ENCODE assay signal across 9 cellular contexts in genomic region chr1:84433253-84434080, GRCh38. TPM values are rescaled to one million over a fixed set of nuclear protein-coding genes. Genes with fewer than 3 reads are reported as not detected.
DNase-seq lines count a peak whose midpoint lies in the region; ATAC-seq and TF ChIP-seq lines count a peak whose summit lies in the region.
"Had no signal": no experiment of that assay in that cellular context is flagged by ENCODE, and none has a peak within 500 bp of the region (broad histone marks: within the 10 kb centered on the region; RNA-seq: fewer than 3 reads in every experiment).

No MANE protein-coding gene starts in this region.

- WGBS in ectodermal cell, 2 experiments, result 58 to 63% methylated on average over 10 to 11 of the region's 11 CpGs

- no peaks in the 10 kb centered on the region for H3K9me3 ChIP-seq in ectodermal cell (ENCODE audit: control insufficient read depth, low read length)

- no peaks in the 10 kb centered on the region for H3K27me3 Mint-ChIP-seq in activated B cell treated with CpG ODN at 0.5 μM for 24 hours

- no peaks in the 10 kb centered on the region for H3K36me3 Mint-ChIP-seq in activated B cell treated with CpG ODN at 0.5 μM for 24 hours (ENCODE audit: low read depth)

- peak overlapping the region; percentile 32 for H3K27ac ChIP-seq in ectodermal cell (ENCODE audit: insufficient read depth, low read depth, low read length, poor library complexity, severe bottlenecking)

- H3K4me3 ChIP-seq in ectodermal cell (ENCODE audit: insufficient read depth, low read depth, low read length), result no peak overlapping the region

- peak overlapping the region; percentile 15 for H3K27ac Mint-ChIP-seq in activated B cell treated with CpG ODN at 0.5 μM for 24 hours

- DNase-seq in activated gamma-delta T cell treated with Interleukin-2 at 50 U/mL for 16 hours (peak; percentile 55), activated gamma-delta T cell (lab: John Stamatoyannopoulos, UW) (no peak), NCI-H345 (lab: John Stamatoyannopoulos, UW) (peak; percentile 87), activated B cell treated with CpG ODN at 0.5 μM for 24 hours (no peak), lung microvascular endothelial cell (ENCODE audit: low read depth in 2 of 2) (peak; percentile 84 to 89)
- DNase-seq in stimulated activated naive CD4-positive, alpha-beta T cell (lab: John Stamatoyannopoulos, UW), result peak in 5 of 6 experiments; percentile 36 to 80 (median 66)

- no peaks in the 10 kb centered on the region for H3K36me3 ChIP-seq in ectodermal cell (ENCODE audit: control insufficient read depth, insufficient read depth, low read length)

- peaks cover 4% of the 10 kb centered on the region for H3K4me1 ChIP-seq in ectodermal cell (ENCODE audit: control insufficient read depth, insufficient read depth, low read length)

- POLR2A ChIA-PET in activated B cell treated with CpG ODN at 0.5 μM for 24 hours (lab: Charles Lee), result interaction anchor here (0.9 to 2.3 kb wide), 2 partner anchors 141 to 289 kb away, joined by 3 to 6 read pairs; partner anchors contain the start of genes CTBS and PRKACB

- peak; percentile 57 for ATAC-seq in HG03108 (IDR thresholded peaks at IDR 0.05; ENCODE audit: unreplicated experiment)
- ATAC-seq in activated B cell treated with CpG ODN at 0.5 μM for 24 hours (ENCODE audit: low read depth), result peak; percentile 59

- H3K27me3 ChIP-seq in ectodermal cell (ENCODE audit: control insufficient read depth, insufficient read depth, low read length, poor library complexity, severe bottlenecking), result no peaks in the 10 kb centered on the region

- H3K4me3 Mint-ChIP-seq in activated B cell treated with CpG ODN at 0.5 μM for 24 hours, result peak overlapping the region; percentile 65

- CTCF ChIA-PET in activated B cell treated with CpG ODN at 0.5 μM for 24 hours (lab: Charles Lee), result interaction anchor here (0.8 to 5.6 kb wide), 13 partner anchors 9 to 501 kb away, joined by 3 to 76 read pairs (median 4); partner anchors contain the start of genes PRKACB and SAMD13

- TF ChIP-seq CTCF in activated B cell treated with CpG ODN at 0.5 μM for 24 hours (IDR thresholded peaks at IDR 0.05), result peak; percentile 48

- peaks cover 9% of the 10 kb centered on the region for H3K4me1 Mint-ChIP-seq in activated B cell treated with CpG ODN at 0.5 μM for 24 hours

- peaks cover 6% of the 10 kb centered on the region for H3K9me3 Mint-ChIP-seq in activated B cell treated with CpG ODN at 0.5 μM for 24 hours

- intact Hi-C loops in activated B cell treated with CpG ODN at 0.5 μM for 24 hours (cut with micrococcal nuclease), result loop anchor here (1.0 to 10.0 kb wide), 5 partner anchors 135 to 821 kb away; partner anchors contain the start of gene C1orf52

RNA-seq across cellular contexts. Expression of gene DNASE2B, which starts 35.2 kb away (rescaled TPM):
- total RNA-seq in activated B cell treated with CpG ODN at 0.5 μM for 24 hours (not detected in 2 replicates), lung microvascular endothelial cell (not detected in 2 replicates)
- not detected for polyA plus RNA-seq in ectodermal cell (2013, experiment 1 of 4)
- polyA plus RNA-seq in ectodermal cell (2013, experiment 2 of 4), result not detected
- not detected for polyA plus RNA-seq in ectodermal cell (2013, experiment 3 of 4)
- not detected for polyA plus RNA-seq in ectodermal cell (2013, experiment 4 of 4)
- total RNA-seq: urinary bladder had no signal
- polyA plus RNA-seq: urinary bladder had no signal

RNA-seq across cellular contexts. Expression of gene RPF1, which starts 45.6 kb away (rescaled TPM):
- total RNA-seq in activated B cell treated with CpG ODN at 0.5 μM for 24 hours, result 42.8 and 46.3 TPM in 2 replicates
- 52.7 TPM for polyA plus RNA-seq in ectodermal cell (2013, experiment 1 of 4)
- 58.3 TPM for polyA plus RNA-seq in ectodermal cell (2013, experiment 2 of 4)
- 51.9 TPM for polyA plus RNA-seq in ectodermal cell (2013, experiment 3 of 4)
- polyA plus RNA-seq in ectodermal cell (2013, experiment 4 of 4), result 62.8 TPM
- 21.4 and 23.4 TPM in 2 replicates for total RNA-seq in lung microvascular endothelial cell

Comparison
In these comparisons a context has a peak if more than half of its experiments do, and no peak if none do; other contexts are left out.
1. DNase-seq: peak in activated gamma-delta T cell treated with Interleukin-2 at 50 U/mL for 16 hours (single experiment), NCI-H345 (single experiment), lung microvascular endothelial cell (2 of 2) and stimulated activated naive CD4-positive, alpha-beta T cell (5 of 6); none in activated gamma-delta T cell (single experiment) and activated B cell treated with CpG ODN at 0.5 μM for 24 hours (single experiment).